In the genomic region with DNA sequence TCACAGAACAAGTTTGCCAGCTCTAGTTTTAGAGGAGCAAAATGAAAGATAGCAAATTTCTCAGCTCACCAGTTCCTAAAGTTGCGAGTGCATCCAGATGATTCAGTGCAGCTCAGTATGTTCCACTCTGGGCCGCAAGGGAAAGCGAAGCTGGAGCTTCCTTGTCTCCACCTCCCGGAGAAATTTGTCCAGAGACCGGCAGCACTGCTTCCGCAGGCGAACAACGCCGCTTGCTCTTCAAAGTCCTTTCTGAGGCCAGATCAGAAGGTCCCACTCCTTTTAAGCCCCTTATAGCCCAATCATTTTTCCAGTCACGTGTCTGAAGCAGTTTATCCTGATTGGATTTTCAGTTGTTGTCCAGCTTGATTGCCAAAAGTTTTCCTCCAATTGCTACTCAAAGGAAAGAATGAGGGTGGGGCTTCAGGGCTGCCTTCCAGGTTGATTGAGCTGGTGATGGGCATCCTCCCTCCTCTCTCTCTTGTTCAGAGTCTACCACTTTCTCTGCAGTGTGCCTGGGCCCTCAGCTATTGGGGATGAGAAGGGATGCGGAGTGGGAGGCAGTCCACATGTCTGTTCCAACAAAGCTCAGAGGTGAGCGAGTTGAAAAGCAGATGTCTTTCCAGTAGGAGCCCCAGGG, we compare ENCODE assay signal across 13 cellular contexts. TPM values are rescaled to one million over a fixed set of nuclear protein-coding genes. Genes with fewer than 3 reads are reported as not detected.
DNase-seq lines count a peak whose midpoint lies in the region; ATAC-seq and TF ChIP-seq lines count a peak whose summit lies in the region.
"Had no signal": no experiment of that assay in that cellular context is flagged by ENCODE, and none has a peak within 500 bp of the region (broad histone marks: within the 10 kb centered on the region; RNA-seq: fewer than 3 reads in every experiment).

ZNF280A (minus strand) TSS at position 251 of the 637 bp plus-strand sequence. CDS start 4,640 bp downstream, outside the sequence.

- H3K27me3 ChIP-seq in SJSA1 (replicated peaks) (peaks cover 10% of the 10 kb centered on the region), PC-9 (ENCODE audit: insufficient read depth, low read depth) (peaks cover 27% of the 10 kb centered on the region)

- no peak within 1 kb of the TSS for H2AFZ ChIP-seq in PC-9

- H3K4me1 ChIP-seq in HEK293 (ENCODE audit: control insufficient read depth, insufficient read depth, low read length) (no peaks in the 10 kb centered on the region), SJSA1 (replicated peaks) (peaks cover 10% of the 10 kb centered on the region), PC-9 (replicated peaks; ENCODE audit: insufficient read depth) (no peaks in the 10 kb centered on the region)

- DNase-seq in AG08395 (ENCODE audit: low spot score) (peak; percentile 10), SJSA1 (ENCODE audit: low read depth in 1 of 2, low spot score in 2 of 2) (peak in 1 of 2 experiments; percentile 27), iPS-NIHi11 (ENCODE audit: low spot score) (peak; percentile 13), PC-9 (no peak)
- DNase-seq in stimulated activated naive CD4-positive, alpha-beta T cell (lab: John Stamatoyannopoulos, UW), result no peak
- no peak for DNase-seq in activated CD4-positive, CD25-positive, alpha-beta regulatory T cell treated with anti-CD3 and anti-CD28 coated beads, Interleukin-2, amount 50 U/mL, for 72 hours
- DNase-seq: activated CD4-positive, CD25-positive, alpha-beta regulatory T cell; activated effector memory CD4-positive, alpha-beta T cell treated with anti-CD3 and anti-CD28 coated beads, Interleukin-2, amount 50 U/mL, for 16 hours; CD4-positive, alpha-beta memory T cell; head of caudate nucleus; NCI-H1105 treated with DMSO at 0.1 percent for 48 hours had no signal

- BruUV-seq in PC-9 (replicated peaks; lab: Mats Ljungman, UMichigan), result no TSS peak

- intact Hi-C loops in PC-9 (cut with micrococcal nuclease; ENCODE audit: unreplicated experiment), result no loop called here

- POLR2A ChIA-PET in HEK293 (lab: Yijun Ruan, JAX), result interaction anchor here (1.9 kb wide), 1 partner anchor 11 kb away, joined by 10 read pairs; the partner anchor contains the start of gene ZNF280B
- POLR2A ChIA-PET in PC-9 (lab: Charles Lee; ENCODE audit: unreplicated experiment), result no interaction called here

- no peaks in the 10 kb centered on the region for H4K20me1 ChIP-seq in PC-9 (ENCODE audit: insufficient read depth)

- H3K9me3 ChIP-seq in HEK293 (ENCODE audit: control insufficient read depth, insufficient read depth, low read depth, low read length) (no peaks in the 10 kb centered on the region), SJSA1 (replicated peaks) (no peaks in the 10 kb centered on the region), PC-9 (ENCODE audit: insufficient read depth, low read depth) (no peaks in the 10 kb centered on the region)

- TF ChIP-seq CTCF in HEK293 (tag by site-specific recombination; IDR thresholded peaks at IDR 0.05), result no peak
- no peak for TF ChIP-seq CTCF in PC-9 (conservative IDR thresholded peaks at IDR 0.05)

- CTCF ChIA-PET in HEK293 (lab: Yijun Ruan, JAX) (interaction anchor here (0.5 to 2.0 kb wide), 9 partner anchors 11 to 582 kb away, joined by 3 to 13 read pairs (median 3); partner anchors contain the start of genes PRAME and ZNF280B), PC-9 (lab: Charles Lee) (no interaction called here)

- no peaks in the 10 kb centered on the region for H3K9me2 ChIP-seq in PC-9 (ENCODE audit: insufficient read depth)

- ATAC-seq in activated CD4-positive, CD25-positive, alpha-beta regulatory T cell treated with anti-CD3 and anti-CD28 coated beads, Interleukin-2, amount 50 U/mL, for 24 hours, result no peak

- no peak within 1 kb of the TSS for H3K4me2 ChIP-seq in PC-9

- H3K27ac ChIP-seq in HEK293 (ENCODE audit: extremely low read depth, low read depth, low read length), result no peak within 1 kb of the TSS
- no peak within 1 kb of the TSS for H3K27ac ChIP-seq in SJSA1
- H3K27ac ChIP-seq in PC-9, result no peak within 1 kb of the TSS

- H3F3A ChIP-seq in PC-9 (ENCODE audit: insufficient read depth, low read depth), result no peaks in the 10 kb centered on the region

- no peak within 1 kb of the TSS for H3K4me3 ChIP-seq in HEK293 (ENCODE audit: low read depth, low read length)
- peak within 1 kb of the TSS; percentile 23 for H3K4me3 ChIP-seq in SJSA1
- no peak within 1 kb of the TSS for H3K4me3 ChIP-seq in PC-9

- no peaks in the 10 kb centered on the region for H3K79me2 ChIP-seq in PC-9 (ENCODE audit: low read depth)

- H3K36me3 ChIP-seq in HEK293 (ENCODE audit: control insufficient read depth in 2 of 2, insufficient read depth in 1 of 2, low read length in 2 of 2) (no peaks in the 10 kb centered on the region), SJSA1 (no peaks in the 10 kb centered on the region), PC-9 (ENCODE audit: low read depth) (no peaks in the 10 kb centered on the region)

TF ChIP-seq in HEK293, 187 proteins besides CTCF, POLR2A, EP300 and RAD21:
- TF ChIP-seq ZNF335 (tag by site-specific recombination; conservative IDR thresholded peaks at IDR 0.05), result no peak
- TF ChIP-seq SETDB1 (IDR thresholded peaks at IDR 0.05; ENCODE audit: insufficient read length, low read length), result peak; percentile 21

RNA-seq across cellular contexts. Expression of gene ZNF280A, which starts in this region (rescaled TPM):
- total RNA-seq in SJSA1 (2014; rRNA removed; shearing (Covaris generic)), result 0.32 TPM in 1 of 2 replicates, not detected in the other
- not detected in 2 replicates for total RNA-seq in PC-9 (2021)
- total RNA-seq: CD4-positive, alpha-beta memory T cell had no signal

Comparison
In these comparisons a context has a peak if more than half of its experiments do, and no peak if none do; other contexts are left out.
1. DNase-seq: peak in AG08395 (single experiment) and iPS-NIHi11 (single experiment); none in stimulated activated naive CD4-positive, alpha-beta T cell (0 of 6), PC-9 (0 of 2) and activated CD4-positive, CD25-positive, alpha-beta regulatory T cell treated with anti-CD3 and anti-CD28 coated beads, Interleukin-2, amount 50 U/mL, for 72 hours (single experiment).